In the genomic region with DNA sequence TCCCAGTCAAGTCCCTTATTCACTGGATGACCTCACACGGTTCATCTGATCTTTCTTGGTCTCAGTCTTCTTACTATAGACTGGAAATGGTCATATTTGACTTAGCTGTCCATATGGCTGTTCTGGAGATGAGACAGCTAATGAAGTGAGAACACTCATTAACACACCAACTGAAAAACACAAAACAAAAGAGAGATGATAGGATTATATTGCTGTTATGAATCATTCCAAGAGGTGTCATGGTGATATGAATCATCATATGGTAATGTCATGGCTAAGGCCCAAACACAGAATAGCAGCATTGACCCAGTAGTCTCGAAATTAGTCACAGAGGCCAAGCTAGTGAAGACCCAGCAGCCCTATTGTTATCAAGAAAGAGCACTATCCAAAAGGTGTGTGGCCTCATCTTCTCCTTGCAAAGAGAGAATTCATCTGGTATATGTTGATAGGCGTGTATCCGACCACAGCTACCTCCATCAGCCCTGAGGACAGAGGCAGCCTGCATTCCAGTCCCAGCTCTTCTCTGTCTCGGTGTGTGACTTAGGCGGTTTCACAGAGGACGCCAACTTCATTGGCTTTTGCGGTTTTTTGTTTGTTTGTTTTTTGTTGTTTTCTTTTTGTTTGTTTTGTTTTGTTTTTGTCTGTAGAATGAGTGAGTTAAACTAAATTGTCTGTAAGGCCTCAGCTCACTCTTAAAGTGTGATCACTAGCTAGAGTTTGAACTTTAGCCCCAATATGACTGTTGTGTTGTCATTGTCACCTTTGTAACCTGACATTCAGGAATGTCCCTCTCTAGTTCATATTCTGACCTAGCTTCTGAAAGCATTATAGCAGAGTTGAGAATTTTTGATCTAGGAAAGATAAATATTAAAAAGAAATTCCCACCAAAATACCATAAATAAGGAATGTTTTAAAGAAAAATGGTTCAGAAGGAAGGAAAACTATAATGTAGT, we compare ENCODE assay signal across 8 cellular contexts.
DNase-seq lines count a peak whose midpoint lies in the region; ATAC-seq and TF ChIP-seq lines count a peak whose summit lies in the region.

No MANE protein-coding gene starts in this region.

- no peaks in the 10 kb centered on the region for H3K27me3 ChIP-seq in esophagus (ENCODE audit: control insufficient read depth in 1 of 2, insufficient read depth in 2 of 2, low read length in 2 of 2)
- no peaks in the 10 kb centered on the region for H3K27me3 ChIP-seq in WERI-Rb-1 (ENCODE audit: insufficient read depth, low read depth, severe bottlenecking)

- peak; percentile 92 for ATAC-seq in HG03045 (IDR thresholded peaks at IDR 0.05; ENCODE audit: unreplicated experiment)

- peaks cover 2 to 4% of the 10 kb centered on the region in 2 donors for H3K4me1 ChIP-seq in esophagus (ENCODE audit: control insufficient read depth in 2 of 2, insufficient read depth in 2 of 2, low read length in 1 of 2)

- H3K36me3 ChIP-seq in esophagus (ENCODE audit: control insufficient read depth in 2 of 2, insufficient read depth in 2 of 2, low read length in 1 of 2) = no peaks in the 10 kb centered on the region
- no peaks in the 10 kb centered on the region for H3K36me3 ChIP-seq in WERI-Rb-1

- H3K27ac ChIP-seq in esophagus (ENCODE audit: low read depth in 2 of 2, low read length in 1 of 2) (peak overlapping the region; percentile 22 to 86), WERI-Rb-1 (no peak overlapping the region)

- H3K4me3 ChIP-seq in esophagus (ENCODE audit: low read depth in 1 of 2, low read length in 2 of 2) (no peak overlapping the region), WERI-Rb-1 (ENCODE audit: low read depth, low read length) (no peak overlapping the region)

- in situ Hi-C loops in SK-MEL-5 (cut with HindIII; ENCODE audit: low pct_unique_long_range_greater_than_20kb, low sequenced_read_pairs) = no loop called here

- H3K9me3 ChIP-seq in esophagus (ENCODE audit: control insufficient read depth in 2 of 2, insufficient read depth in 1 of 2, low read depth in 1 of 2, low read length in 1 of 2) (no peaks in the 10 kb centered on the region), WERI-Rb-1 (ENCODE audit: severe bottlenecking) (no peaks in the 10 kb centered on the region)

- WGBS in esophagus, 2 donors = 60 to 63% methylated on average over 8 of the region's 8 CpGs

- no peak for TF ChIP-seq CTCF in WERI-Rb-1 (IDR thresholded peaks at IDR 0.05; ENCODE audit: low read depth, low read length)

- peak; percentile 47 for DNase-seq in activated naive CD4-positive, alpha-beta T cell treated with Interleukin-2 at 50 U/mL for 16 hours
- no peak for DNase-seq in activated naive CD4-positive, alpha-beta T cell (lab: John Stamatoyannopoulos, UW)
- DNase-seq in SK-MEL-5 (ENCODE audit: low read depth, low spot score) = peak; percentile 33
- DNase-seq in stimulated activated CD4-positive, alpha-beta T cell treated with anti-CD3 and anti-CD28 coated beads, Interleukin-4, amount 100 ng/mL, for 1 hour = peak; percentile 5
- DNase-seq in NCI-H748 treated with DMSO at 0.1 percent for 48 hours (lab: John Stamatoyannopoulos, UW) = no peak
- no peak for DNase-seq in WERI-Rb-1

Comparison
In these comparisons a context has a peak if more than half of its experiments do, and no peak if none do; other contexts are left out.
1. DNase-seq: peak in activated naive CD4-positive, alpha-beta T cell treated with Interleukin-2 at 50 U/mL for 16 hours (single experiment), SK-MEL-5 (single experiment) and stimulated activated CD4-positive, alpha-beta T cell treated with anti-CD3 and anti-CD28 coated beads, Interleukin-4, amount 100 ng/mL, for 1 hour (single experiment); none in activated naive CD4-positive, alpha-beta T cell (0 of 4), NCI-H748 treated with DMSO at 0.1 percent for 48 hours (single experiment) and WERI-Rb-1 (single experiment).